11 cellular contexts compared by ENCODE assay signal in the genomic region with DNA sequence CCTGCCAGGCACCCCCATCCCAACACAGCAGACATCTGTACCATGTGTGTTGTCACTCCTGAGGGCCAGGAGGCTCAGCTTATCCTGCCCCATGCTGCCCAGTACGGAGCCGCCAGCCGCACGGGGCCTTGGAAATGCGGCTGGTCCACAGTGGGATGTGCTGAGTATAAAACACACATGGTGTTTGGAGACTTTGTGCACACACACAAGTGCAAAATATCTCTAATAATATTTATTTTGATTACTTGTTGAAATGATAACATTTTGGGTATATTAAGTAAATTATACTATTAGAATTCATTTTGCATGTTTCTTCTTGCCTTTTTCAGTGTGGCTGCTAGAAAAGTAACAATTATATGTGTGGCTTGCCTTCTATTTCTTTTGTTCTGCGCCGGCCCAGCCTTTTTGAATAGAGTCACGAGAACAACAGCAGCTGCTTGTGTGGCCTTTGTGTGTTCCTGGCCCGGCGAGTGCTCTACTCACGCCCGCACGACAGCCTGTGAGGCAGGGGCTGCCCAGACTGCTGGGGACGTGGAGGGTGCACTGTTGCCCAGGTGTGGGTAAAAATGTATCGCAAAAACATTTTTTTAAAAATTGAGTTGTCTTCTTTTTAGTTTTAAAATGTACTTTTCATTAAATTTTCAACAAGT. TPM values are rescaled to one million over a fixed set of nuclear protein-coding genes. Genes with fewer than 3 reads are reported as not detected.
DNase-seq lines count a peak whose midpoint lies in the region; ATAC-seq, FAIRE-seq and TF ChIP-seq lines count a peak whose summit lies in the region.
"Had no signal": no experiment of that assay in that cellular context is flagged by ENCODE, and none has a peak within 500 bp of the region (broad histone marks: within the 10 kb centered on the region; RNA-seq: fewer than 3 reads in every experiment).

No MANE protein-coding gene starts in this region.

- TF ChIP-seq POLR2A in GM12891 (IDR thresholded peaks at IDR 0.05; ENCODE audit: low read depth, low read length) = no peak

- H3K27me3 ChIP-seq in thoracic aorta (replicated peaks; ENCODE audit: insufficient read depth) (no peaks in the 10 kb centered on the region), colonic mucosa (no peaks in the 10 kb centered on the region)

- H3K4me3 ChIP-seq in thoracic aorta = no peak overlapping the region
- no peak overlapping the region for H3K4me3 ChIP-seq in colonic mucosa

- H3K36me3 ChIP-seq in thoracic aorta (no peaks in the 10 kb centered on the region), colonic mucosa (no peaks in the 10 kb centered on the region)

- FAIRE-seq in GM12891 (lab: Jason Lieb, UNC) = no peak

- peaks cover 28 to 35% of the 10 kb centered on the region in 2 donors for H3K4me1 ChIP-seq in thoracic aorta (ENCODE audit: control insufficient read depth in 1 of 2, low read depth in 2 of 2)
- H3K4me1 ChIP-seq in colonic mucosa = no peaks in the 10 kb centered on the region

- DNase-seq in NCI-H1694 (lab: John Stamatoyannopoulos, UW) (peak; percentile 15), caudate nucleus (lab: John Stamatoyannopoulos, UW) (peak in 46 of 61 donors; percentile 13 to 82 (median 60)), mesenteric fat pad (ENCODE audit: low spot score) (peak; percentile 87), thoracic aorta (ENCODE audit: low spot score) (no peak), GM12891 (ENCODE audit: insufficient read length, low spot score) (no peak), colonic mucosa (no peak)
- DNase-seq: DND-41, mammary epithelial cell, MV-4-11 had no signal

- TF ChIP-seq CTCF in thoracic aorta (IDR thresholded peaks at IDR 0.05) = no peak
- no peak for TF ChIP-seq CTCF in colonic mucosa (IDR thresholded peaks at IDR 0.05)

- H3K27ac ChIP-seq in caudate nucleus (ENCODE audit: low read depth, low read length) (peak overlapping the region; percentile 92), thoracic aorta (peak overlapping the region; percentile 87 to 91), colonic mucosa (no peak overlapping the region)

- intact Hi-C loops in colonic mucosa (cut with DNase I) = no loop called here

- ATAC-seq in thoracic aorta (ENCODE audit: insufficient number of reproducible peaks, low FRiP score, low read depth) (no peak), GM18517 (IDR thresholded peaks at IDR 0.05; ENCODE audit: unreplicated experiment) (no peak)
- ATAC-seq: HCT116 had no signal

- H3K9ac ChIP-seq in colonic mucosa (ENCODE audit: low read depth in 2 of 2, low read length in 2 of 2) = no peak overlapping the region

- no peaks in the 10 kb centered on the region for H3K9me3 ChIP-seq in thoracic aorta
- H3K9me3 ChIP-seq in colonic mucosa = no peaks in the 10 kb centered on the region

TF ChIP-seq in GM12891, 5 proteins besides CTCF, POLR2A, EP300 and RAD21:
- TF ChIP-seq POLR2AphosphoS5 (IDR thresholded peaks at IDR 0.05; ENCODE audit: low read depth, low read length) = no peak
- TF ChIP-seq POU2F2 (IDR thresholded peaks at IDR 0.05; ENCODE audit: low read depth, low read length) = no peak
- no peak for TF ChIP-seq TAF1 (IDR thresholded peaks at IDR 0.05; ENCODE audit: low read depth, low read length)
- no peak for TF ChIP-seq SPI1 (IDR thresholded peaks at IDR 0.05; ENCODE audit: low read depth, low read length)

RNA-seq across cellular contexts. Expression of gene COQ8A, which starts 35.3 kb away (rescaled TPM):
- total RNA-seq in mesenteric fat pad = 62.0 TPM
- 10 to 100 TPM; 15.2 to 25.6 TPM for total RNA-seq in thoracic aorta
- polyA plus RNA-seq in GM12891 (2012; ENCODE audit: low read depth, missing spikeins) = 10.4 TPM
- 10 to 100 TPM; 56.3 to 58.1 TPM for total RNA-seq in colonic mucosa

Comparison
In these comparisons a context has a peak if more than half of its experiments do, and no peak if none do; other contexts are left out.
1. DNase-seq: peak in NCI-H1694 (single experiment), caudate nucleus (46 of 61) and mesenteric fat pad (single experiment); none in thoracic aorta (single experiment), GM12891 (single experiment) and colonic mucosa (single experiment).